1 cellular context compared by ENCODE assay signal in the genomic region with DNA sequence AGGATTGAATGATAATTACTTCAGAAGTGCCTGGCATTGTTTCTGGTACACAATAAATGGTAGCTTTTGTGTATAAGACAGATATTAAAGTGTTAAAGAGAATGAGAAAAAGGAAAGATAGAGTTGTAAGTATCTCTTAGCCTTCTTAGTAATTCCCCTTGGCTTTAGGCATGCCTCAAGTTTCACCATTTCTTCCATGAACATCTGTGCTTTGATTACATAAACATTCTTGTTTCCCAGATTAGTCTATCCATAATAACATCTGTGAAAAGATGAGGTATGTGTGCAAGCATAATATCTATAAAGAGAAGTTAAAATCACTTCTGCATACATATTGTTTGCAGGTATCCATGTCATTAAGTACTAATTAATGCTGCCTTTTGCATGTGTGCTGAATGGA.
TF ChIP-seq lines count a peak whose summit lies in the region.

No MANE protein-coding gene starts in this region.

TF ChIP-seq in IMR-90, 13 proteins besides CTCF, POLR2A, EP300 and RAD21:
- TF ChIP-seq, protein P1, sequence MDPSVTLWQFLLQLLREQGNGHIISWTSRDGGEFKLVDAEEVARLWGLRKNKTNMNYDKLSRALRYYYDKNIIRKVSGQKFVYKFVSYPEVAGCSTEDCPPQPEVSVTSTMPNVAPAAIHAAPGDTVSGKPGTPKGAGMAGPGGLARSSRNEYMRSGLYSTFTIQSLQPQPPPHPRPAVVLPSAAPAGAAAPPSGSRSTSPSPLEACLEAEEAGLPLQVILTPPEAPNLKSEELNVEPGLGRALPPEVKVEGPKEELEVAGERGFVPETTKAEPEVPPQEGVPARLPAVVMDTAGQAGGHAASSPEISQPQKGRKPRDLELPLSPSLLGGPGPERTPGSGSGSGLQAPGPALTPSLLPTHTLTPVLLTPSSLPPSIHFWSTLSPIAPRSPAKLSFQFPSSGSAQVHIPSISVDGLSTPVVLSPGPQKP (IDR thresholded peaks at IDR 0.05; ENCODE audit: borderline replicate concordance, low read depth, low read length) = no peak
- TF ChIP-seq MAZ (IDR thresholded peaks at IDR 0.05; ENCODE audit: borderline replicate concordance, low read depth, low read length) = no peak
- TF ChIP-seq CEBPB (IDR thresholded peaks at IDR 0.05; ENCODE audit: low read depth, low read length) = no peak
- TF ChIP-seq SMC3 (IDR thresholded peaks at IDR 0.05; ENCODE audit: low read depth, low read length) = no peak
- TF ChIP-seq RCOR1 (IDR thresholded peaks at IDR 0.05; ENCODE audit: insufficient replicate concordance, low read length) = no peak
- TF ChIP-seq RFX5 (IDR thresholded peaks at IDR 0.05; ENCODE audit: low read depth, low read length) = no peak
- no peak for TF ChIP-seq MXI1 (IDR thresholded peaks at IDR 0.05; ENCODE audit: borderline replicate concordance, low read depth, low read length)
- TF ChIP-seq MAFK (IDR thresholded peaks at IDR 0.05; ENCODE audit: low read depth, low read length) = no peak
- TF ChIP-seq, protein P2, sequence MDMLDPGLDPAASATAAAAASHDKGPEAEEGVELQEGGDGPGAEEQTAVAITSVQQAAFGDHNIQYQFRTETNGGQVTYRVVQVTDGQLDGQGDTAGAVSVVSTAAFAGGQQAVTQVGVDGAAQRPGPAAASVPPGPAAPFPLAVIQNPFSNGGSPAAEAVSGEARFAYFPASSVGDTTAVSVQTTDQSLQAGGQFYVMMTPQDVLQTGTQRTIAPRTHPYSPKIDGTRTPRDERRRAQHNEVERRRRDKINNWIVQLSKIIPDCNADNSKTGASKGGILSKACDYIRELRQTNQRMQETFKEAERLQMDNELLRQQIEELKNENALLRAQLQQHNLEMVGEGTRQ (IDR thresholded peaks at IDR 0.05; ENCODE audit: low read depth, low read length) = no peak
- no peak for TF ChIP-seq BHLHE40 (IDR thresholded peaks at IDR 0.05; ENCODE audit: low read depth, low read length)
- no peak for TF ChIP-seq NFE2L2 (IDR thresholded peaks at IDR 0.05; ENCODE audit: low read depth, low read length)
- TF ChIP-seq FOS (IDR thresholded peaks at IDR 0.05; ENCODE audit: low read depth, low read length) = no peak
- no peak for TF ChIP-seq CHD1 (IDR thresholded peaks at IDR 0.05; ENCODE audit: low read depth, low read length)
